ENCODE assay signal across 11 cellular contexts in the genomic region with DNA sequence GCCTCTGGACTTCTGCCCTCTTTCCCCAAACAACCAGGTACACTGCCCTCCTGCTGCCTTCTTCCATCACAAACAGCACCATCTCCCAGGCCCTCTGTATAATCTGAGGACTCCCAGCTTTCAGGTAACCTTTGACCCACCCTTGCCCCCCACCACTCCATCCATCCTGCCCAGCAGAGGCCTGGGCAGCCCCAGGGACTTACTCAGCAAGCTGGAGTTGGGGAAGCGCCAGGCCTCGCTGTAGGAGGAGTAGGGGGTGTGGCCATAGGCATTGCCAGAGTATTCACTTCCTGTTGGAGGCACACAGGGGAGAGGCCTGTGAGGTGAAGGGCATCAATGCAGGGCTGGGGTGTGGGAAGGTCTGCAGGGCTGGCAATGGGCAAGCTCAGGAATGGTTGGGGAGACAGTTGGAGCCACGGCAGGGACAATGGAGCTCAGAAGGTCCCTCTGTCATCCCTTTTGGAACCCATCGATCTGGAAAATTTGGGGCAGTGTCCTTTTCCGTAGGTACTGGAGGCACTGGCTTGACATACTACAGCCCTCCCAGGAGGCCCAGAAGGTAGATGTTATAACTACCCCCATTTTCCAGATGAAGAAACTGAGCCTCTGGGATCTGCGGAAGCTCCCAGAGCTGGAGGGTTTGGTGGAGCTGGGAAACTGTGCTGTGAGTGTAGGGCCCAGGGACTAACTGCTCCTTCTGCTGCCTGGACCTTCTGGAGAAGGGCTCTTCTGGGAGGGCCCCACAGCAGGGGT. TPM values are rescaled to one million over a fixed set of nuclear protein-coding genes. Genes with fewer than 3 reads are reported as not detected.
DNase-seq lines count a peak whose midpoint lies in the region; ATAC-seq, FAIRE-seq and TF ChIP-seq lines count a peak whose summit lies in the region.
"Had no signal": no experiment of that assay in that cellular context is flagged by ENCODE, and none has a peak within 500 bp of the region (broad histone marks: within the 10 kb centered on the region; RNA-seq: fewer than 3 reads in every experiment).

No MANE protein-coding gene starts in this region.

- no peaks in the 10 kb centered on the region for H3K27me3 ChIP-seq in H1 (replicated peaks in 1 of 4; ENCODE audit: control insufficient read depth in 3 of 4, extremely low read depth in 1 of 4, insufficient read depth in 3 of 4, low read length in 3 of 4)
- no peaks in the 10 kb centered on the region for H3K27me3 ChIP-seq in trophoblast cell (ENCODE audit: insufficient read depth, low read length)
- H3K27me3 ChIP-seq: gastrocnemius medialis had no signal

- TF ChIP-seq RAD21 in H1 (IDR thresholded peaks at IDR 0.05 in 1 of 2, conservative IDR thresholded peaks at IDR 0.05 in 1 of 2; ENCODE audit: low read depth in 2 of 2, low read length in 2 of 2) = no peak

- H3K27ac ChIP-seq in H1 (ENCODE audit: low read depth, low read length) = no peak overlapping the region
- no peak overlapping the region for H3K27ac ChIP-seq in trophoblast cell (ENCODE audit: low read depth, low read length)
- H3K27ac ChIP-seq: gastrocnemius medialis had no signal

- no peak for TF ChIP-seq POLR2A in H1 (IDR thresholded peaks at IDR 0.05; ENCODE audit: control extremely low read depth in 1 of 2, low read depth in 2 of 2, low read length in 2 of 2)

- H3K79me2 ChIP-seq in H1 (ENCODE audit: control insufficient read depth in 1 of 2, insufficient read depth in 2 of 2, low read length in 2 of 2) = no peaks in the 10 kb centered on the region
- H3K79me2 ChIP-seq in trophoblast cell (ENCODE audit: control insufficient read depth, insufficient read depth, low read length, poor library complexity) = no peaks in the 10 kb centered on the region

- H3K4me3 ChIP-seq in H1 (ENCODE audit: extremely low read depth in 1 of 4, insufficient read depth in 2 of 4, low read depth in 3 of 4, low read length in 4 of 4) = no peak overlapping the region
- no peak overlapping the region for H3K4me3 ChIP-seq in trophoblast cell (ENCODE audit: low read depth, low read length)
- H3K4me3 ChIP-seq: gastrocnemius medialis had no signal

- H3K23ac ChIP-seq in H1 (ENCODE audit: insufficient read length) = no peak overlapping the region
- no peak overlapping the region for H3K23ac ChIP-seq in trophoblast cell (ENCODE audit: low read length)

- no peaks in the 10 kb centered on the region for H4K20me1 ChIP-seq in H1 (replicated peaks in 1 of 2; ENCODE audit: control insufficient read depth in 1 of 2, insufficient read depth in 2 of 2, low read length in 2 of 2)

- H3K4me1 Mint-ChIP-seq in nephron = peaks cover 32% of the 10 kb centered on the region

- H4K5ac ChIP-seq in H1 (ENCODE audit: insufficient read length, low read depth, low read length) = no peak overlapping the region

- H4K8ac ChIP-seq in H1 (ENCODE audit: extremely low read depth, insufficient read depth, low read length) (no peak overlapping the region), trophoblast cell (ENCODE audit: low read depth, low read length) (no peak overlapping the region)

- POLR2A ChIA-PET in H1 (lab: Charles Lee; ENCODE audit: partially characterized antibody) = no interaction called here

- H2BK15ac ChIP-seq in H1 (ENCODE audit: low read length) = no peak overlapping the region

- no peak for ATAC-seq in GM21619 (IDR thresholded peaks at IDR 0.05; ENCODE audit: unreplicated experiment)
- ATAC-seq: gastrocnemius medialis had no signal

- H3K18ac ChIP-seq in H1 (ENCODE audit: extremely low read depth, low read length) = 0 out of 2 replicates have a peak overlapping the region, but pooled peaks have one; percentile 32
- no peak overlapping the region for H3K18ac ChIP-seq in trophoblast cell (ENCODE audit: low read length)

- TF ChIP-seq EP300 in H1 (IDR thresholded peaks at IDR 0.05; ENCODE audit: borderline replicate concordance in 1 of 2, low read depth in 2 of 2, low read length in 2 of 2) = no peak

- no peak overlapping the region for H3K14ac ChIP-seq in H1 (ENCODE audit: insufficient read length)
- no peak overlapping the region for H3K14ac ChIP-seq in trophoblast cell (ENCODE audit: low read length)

- no peak overlapping the region for H3K56ac ChIP-seq in H1 (replicated peaks; ENCODE audit: insufficient read length, low read depth, low read length)

- H3K36me3 ChIP-seq in H1 (ENCODE audit: control insufficient read depth in 2 of 4, insufficient read depth in 4 of 4, low read length in 3 of 4) (no peaks in the 10 kb centered on the region), trophoblast cell (ENCODE audit: control insufficient read depth in 1 of 2, insufficient read depth in 2 of 2, low read length in 2 of 2) (no peaks in the 10 kb centered on the region)
- H3K36me3 ChIP-seq: gastrocnemius medialis had no signal

- H2BK5ac ChIP-seq in H1 (ENCODE audit: low read depth, low read length) = peak overlapping the region; percentile 60; the same call in 1 of the 2 replicates
- H2BK5ac ChIP-seq in trophoblast cell (ENCODE audit: low read depth, low read length, poor library complexity) = no peak overlapping the region

- no peak overlapping the region for H3K9ac ChIP-seq in H1 (replicated peaks in 1 of 4; ENCODE audit: extremely low read depth in 1 of 4, low read depth in 3 of 4, low read length in 3 of 4)
- no peak overlapping the region for H3K9ac ChIP-seq in trophoblast cell (ENCODE audit: low read length)

- H3K4me2 ChIP-seq in H1 (ENCODE audit: insufficient read depth in 1 of 2, low read depth in 2 of 2, low read length in 2 of 2) (no peak overlapping the region), trophoblast cell (ENCODE audit: low read length) (no peak overlapping the region)

- H3K27me3 Mint-ChIP-seq in nephron (ENCODE audit: low read depth) = peaks cover 12% of the 10 kb centered on the region

- H3K4me1 ChIP-seq in H1 (replicated peaks in 1 of 4; ENCODE audit: control insufficient read depth in 3 of 4, insufficient read depth in 4 of 4, low read length in 3 of 4) = peaks cover 0 to 5% (median 4%) of the 10 kb centered on the region in 4 experiments; a peak in 4 of 7 replicates
- peaks cover 0 to 3% of the 10 kb centered on the region in 2 experiments for H3K4me1 ChIP-seq in trophoblast cell (ENCODE audit: control insufficient read depth in 1 of 2, insufficient read depth in 2 of 2, low read length in 2 of 2)
- H3K4me1 ChIP-seq: gastrocnemius medialis had no signal

- H3K4ac ChIP-seq in H1 (replicated peaks; ENCODE audit: insufficient read length, low read depth, low read length) = no peak overlapping the region
- no peak overlapping the region for H3K4ac ChIP-seq in trophoblast cell (ENCODE audit: low read depth, low read length)

- H4K91ac ChIP-seq in H1 (replicated peaks; ENCODE audit: insufficient read length, low read length) = no peak overlapping the region
- H4K91ac ChIP-seq in trophoblast cell (ENCODE audit: low read depth, low read length) = no peak overlapping the region

- H3K9me3 Mint-ChIP-seq in nephron = no peaks in the 10 kb centered on the region

- no peak overlapping the region for H4K12ac ChIP-seq in trophoblast cell (ENCODE audit: low read depth, low read length)

- no peak for FAIRE-seq in H1 (lab: Jason Lieb, UNC)
- FAIRE-seq: HTR-8/SVneo had no signal

- H3K23me2 ChIP-seq in H1 (ENCODE audit: low read depth, low read length) = no peaks in the 10 kb centered on the region; the same call in 1 of the 2 replicates

- H2BK12ac ChIP-seq in H1 (ENCODE audit: low read depth, low read length) (no peak overlapping the region), trophoblast cell (ENCODE audit: low read length) (no peak overlapping the region)

- H2AK5ac ChIP-seq in H1 (ENCODE audit: low read depth, low read length) (no peak overlapping the region), trophoblast cell (ENCODE audit: low read length) (no peak overlapping the region)

- H2BK20ac ChIP-seq in H1 (ENCODE audit: low read length) = no peak overlapping the region

- H2BK120ac ChIP-seq in H1 (replicated peaks; ENCODE audit: low read depth, low read length) (no peak overlapping the region), trophoblast cell (ENCODE audit: insufficient read depth, low read length, poor library complexity) (no peak overlapping the region)

- H2AFZ ChIP-seq in H1 (ENCODE audit: low read length) (peak overlapping the region; percentile 76; the same call in 1 of the 2 replicates), trophoblast cell (ENCODE audit: insufficient read depth, low read length, poor library complexity) (no peak overlapping the region)

- CTCF ChIA-PET in H1 (lab: Charles Lee; ENCODE audit: partially characterized antibody) = interaction anchor here (1.0 to 3.8 kb wide), 8 partner anchors 10 to 170 kb away, joined by 4 to 24 read pairs (median 11); no protein-coding TSS in a partner anchor

- peak overlapping the region in 2 of 3 experiments; percentile 94 for H3K27ac Mint-ChIP-seq in nephron

- 88% methylated on average over 6 of the region's 6 CpGs; no CpG with 5 or more reads in 1 of the 2 experiments for WGBS in H1 (ENCODE audit: extremely low coverage in 1 of 2, insufficient coverage in 1 of 2, insufficient read length in 1 of 2, insufficient replicate concordance in 2 of 2, low coverage in 1 of 2, low lambda C conversion rate in 2 of 2, missing lambda C conversion rate in 1 of 2), 2 experiments
- WGBS in trophoblast cell (ENCODE audit: extremely low coverage, insufficient coverage, insufficient read length) = no CpG with 5 or more reads among the region's 6 CpGs

- H3K36me3 Mint-ChIP-seq in nephron (ENCODE audit: low read depth) = no peaks in the 10 kb centered on the region

- H3K9me3 ChIP-seq in H1 (ENCODE audit: insufficient read depth in 2 of 2, low read depth in 1 of 2, low read length in 1 of 2) = no peaks in the 10 kb centered on the region
- H3K9me3 ChIP-seq in trophoblast cell (ENCODE audit: insufficient read depth, low read depth, low read length) = no peaks in the 10 kb centered on the region
- H3K9me3 ChIP-seq: gastrocnemius medialis had no signal

- H3K79me1 ChIP-seq in H1 (ENCODE audit: low read depth, low read length) (no peaks in the 10 kb centered on the region), trophoblast cell (ENCODE audit: low read length) (no peaks in the 10 kb centered on the region)

- TF ChIP-seq CTCF in H1 (IDR thresholded peaks at IDR 0.05; ENCODE audit: control extremely low read depth in 1 of 3, insufficient read depth in 1 of 3, low read depth in 1 of 3, low read length in 3 of 3) = no peak
- no peak for TF ChIP-seq CTCF in nephron (IDR thresholded peaks at IDR 0.05; ENCODE audit: unreplicated experiment in 3 of 3)

- H3K4me3 Mint-ChIP-seq in nephron = peak overlapping the region in 2 of 3 experiments; percentile 28 to 60

- DNase-seq in ELR (ENCODE audit: low read depth) = peak; percentile 46
- peak; percentile 76 for DNase-seq in NCI-H226
- no peak for DNase-seq in H1 (ENCODE audit: low read depth in 1 of 2, low spot score in 2 of 2)
- no peak for DNase-seq in NCI-H187 treated with DMSO at 0.1 percent for 48 hours (lab: John Stamatoyannopoulos, UW)
- no peak for DNase-seq in KG1 (lab: John Stamatoyannopoulos, UW)
- no peak for DNase-seq in trophoblast cell
- DNase-seq: stimulated activated CD4-positive, alpha-beta T cell treated with anti-CD3 and anti-CD28 coated beads, Interleukin-12 subunit alpha, Interleukin-12 subunit beta, amount 100 ng/mL, for 4 hours had no signal

RNA-seq across cellular contexts. Expression of gene PSD4, which starts 46.3 kb away (rescaled TPM):
- total RNA-seq in H1 (2021; fragmentation: NEBNext Ultra II Directional; extraction: Animal tissue kit (Norgen Biotek cat#: 25700)) = 1.2 and 1.3 TPM in 2 replicates
- polyA plus RNA-seq in H1 (2011; rRNA removed) = 0.53 and 0.93 TPM in 2 replicates
- polyA plus RNA-seq in H1 (2011; cell fraction: cytosol; rRNA removed) = 0.69 TPM
- 2.1 TPM for polyA plus RNA-seq in H1 (2011; cell fraction: nucleus; rRNA removed)
- 0.57 to 1.2 TPM (median 0.92 TPM) in 4 replicates for polyA plus RNA-seq in H1 (2012, experiment 1 of 2)
- 0.73 TPM for polyA plus RNA-seq in H1 (2012, experiment 2 of 2)
- 0.71 TPM for polyA plus RNA-seq in H1 (2013, experiment 1 of 2)
- polyA plus RNA-seq in H1 (2013, experiment 2 of 2) = 0.50 TPM
- 0.41 and 1.4 TPM in 2 replicates for polyA minus RNA-seq in H1 (2011; rRNA and poly(A)+ RNA removed)
- not detected for polyA minus RNA-seq in H1 (2011; cell fraction: cytosol; rRNA and poly(A)+ RNA removed)
- polyA minus RNA-seq in H1 (2011; cell fraction: nucleus; rRNA and poly(A)+ RNA removed) = 0.70 TPM
- polyA plus RNA-seq in trophoblast cell (2013) = 18.6 and 18.8 TPM in 2 replicates

RNA-seq across cellular contexts. Expression of gene PAX8, which starts 58.7 kb away (rescaled TPM):
- total RNA-seq in H1 (2021; fragmentation: NEBNext Ultra II Directional; extraction: Animal tissue kit (Norgen Biotek cat#: 25700)) = not detected in 2 replicates
- 0.02 and 0.08 TPM in 2 replicates for polyA plus RNA-seq in H1 (2011; rRNA removed)
- polyA plus RNA-seq in H1 (2011; cell fraction: cytosol; rRNA removed) = 0.04 TPM
- not detected for polyA plus RNA-seq in H1 (2011; cell fraction: nucleus; rRNA removed)
- 0.10 to 0.34 TPM (median 0.13 TPM) in 3 of 4 replicates, not detected in the other for polyA plus RNA-seq in H1 (2012, experiment 1 of 2)
- polyA plus RNA-seq in H1 (2012, experiment 2 of 2) = not detected
- polyA plus RNA-seq in H1 (2013, experiment 1 of 2) = 0.04 TPM
- 0.06 TPM for polyA plus RNA-seq in H1 (2013, experiment 2 of 2)
- 0.09 TPM in 1 of 2 replicates, not detected in the other for polyA minus RNA-seq in H1 (2011; rRNA and poly(A)+ RNA removed)
- polyA minus RNA-seq in H1 (2011; cell fraction: cytosol; rRNA and poly(A)+ RNA removed) = not detected
- not detected for polyA minus RNA-seq in H1 (2011; cell fraction: nucleus; rRNA and poly(A)+ RNA removed)
- not detected in 2 replicates for polyA plus RNA-seq in trophoblast cell (2013)

Comparison
In these comparisons a context has a peak if more than half of its experiments do, and no peak if none do; other contexts are left out.
1. DNase-seq: peak in ELR (single experiment) and NCI-H226 (single experiment); none in H1 (0 of 2), NCI-H187 treated with DMSO at 0.1 percent for 48 hours (single experiment), KG1 (single experiment) and trophoblast cell (0 of 2).